In genomic region chr2:237556773-237557632, GRCh38 we compare ENCODE assay signal across 8 cellular contexts. TPM values are rescaled to one million over a fixed set of nuclear protein-coding genes. Genes with fewer than 3 reads are reported as not detected.
A peak's percentile ranks its signal among the peaks of the same experiment; 100 is the strongest.
DNase-seq lines count a peak whose midpoint lies in the region; ATAC-seq and TF ChIP-seq lines count a peak whose summit lies in the region.

No MANE protein-coding gene starts in this region.

- H3K27me3 ChIP-seq in brain microvascular endothelial cell (replicated peaks), result no peaks in the 10 kb centered on the region

- intact Hi-C loops in mucosa of descending colon (cut with DNase I, micrococcal nuclease), result no loop called here

- H3K27ac Mint-ChIP-seq in activated naive CD4-positive, alpha-beta T cell treated with anti-CD3 and anti-CD28 coated beads, Interleukin-2, amount 50 U/mL, for 72 hours, result peak overlapping the region in 1 of 2 donors; percentile 65

- H3K9me3 ChIP-seq in mucosa of descending colon, result peaks cover 10% of the 10 kb centered on the region

- H3K4me1 ChIP-seq in mucosa of descending colon (ENCODE audit: low read depth), result no peaks in the 10 kb centered on the region

- no peak overlapping the region for H3K4me3 ChIP-seq in GM12864 (ENCODE audit: low read depth, low read length)
- H3K4me3 ChIP-seq in brain microvascular endothelial cell (ENCODE audit: low read depth, low read length), result no peak overlapping the region
- H3K4me3 ChIP-seq in mucosa of descending colon, result no peak overlapping the region

- peak; percentile 71 for DNase-seq in GM12864 (ENCODE audit: low read depth)
- DNase-seq in activated naive CD4-positive, alpha-beta T cell treated with anti-CD3 and anti-CD28 coated beads, Interleukin-2, amount 50 U/mL, for 72 hours (ENCODE audit: low spot score in 2 of 2), result peak in 1 of 2 donors; percentile 48
- DNase-seq in brain microvascular endothelial cell, result no peak
- no peak for DNase-seq in NCI-H146 (lab: John Stamatoyannopoulos, UW)
- no peak for DNase-seq in mucosa of descending colon
- no peak for DNase-seq in epidermal melanocyte (ENCODE audit: insufficient read length, low spot score)

- TF ChIP-seq CTCF in GM12864 (IDR thresholded peaks at IDR 0.05; ENCODE audit: low read depth, low read length, missing control alignments) (no peak), brain microvascular endothelial cell (IDR thresholded peaks at IDR 0.05; ENCODE audit: low read depth, low read length, missing control alignments) (no peak), mucosa of descending colon (IDR thresholded peaks at IDR 0.05) (no peak)

- ATAC-seq in GM19468 (IDR thresholded peaks at IDR 0.05; ENCODE audit: extremely low read depth, unreplicated experiment) (peak; percentile 90), HG03196 (IDR thresholded peaks at IDR 0.05; ENCODE audit: unreplicated experiment) (peak; percentile 91), mucosa of descending colon (no peak)
- peak; percentile 97 to 98 for ATAC-seq in activated naive CD4-positive, alpha-beta T cell treated with anti-CD3 and anti-CD28 coated beads, Interleukin-2, amount 50 U/mL, for 72 hours

- peaks cover 0 to 6% of the 10 kb centered on the region in 2 donors for H3K36me3 Mint-ChIP-seq in activated naive CD4-positive, alpha-beta T cell treated with anti-CD3 and anti-CD28 coated beads, Interleukin-2, amount 50 U/mL, for 72 hours

- H3K27ac ChIP-seq in brain microvascular endothelial cell, result no peak overlapping the region

- peaks cover 3 to 5% of the 10 kb centered on the region in 2 donors for H3K9me3 Mint-ChIP-seq in activated naive CD4-positive, alpha-beta T cell treated with anti-CD3 and anti-CD28 coated beads, Interleukin-2, amount 50 U/mL, for 72 hours

- H3K36me3 ChIP-seq in brain microvascular endothelial cell (replicated peaks) (peaks cover 48% of the 10 kb centered on the region), mucosa of descending colon (ENCODE audit: low read depth) (no peaks in the 10 kb centered on the region)

- in situ Hi-C loops in brain microvascular endothelial cell (cut with HindIII; ENCODE audit: low pct_ligation_motif_present, low sequenced_read_pairs), result no loop called here

RNA-seq across cellular contexts. Expression of gene PRLH, which starts 9.4 kb away (rescaled TPM):
- not detected for total RNA-seq in activated naive CD4-positive, alpha-beta T cell treated with anti-CD3 and anti-CD28 coated beads, Interleukin-2, amount 50 U/mL, for 72 hours
- not detected for total RNA-seq in mucosa of descending colon

RNA-seq across cellular contexts. Expression of gene RAB17, which starts 33.5 kb away (rescaled TPM):
- under 1 TPM in 1 of 2 donors, not detected in 1; 0.88 TPM for total RNA-seq in activated naive CD4-positive, alpha-beta T cell treated with anti-CD3 and anti-CD28 coated beads, Interleukin-2, amount 50 U/mL, for 72 hours
- 10 to 100 TPM; 25.8 to 95.2 (median 62.8) TPM for total RNA-seq in mucosa of descending colon

Comparison
In these comparisons a context has a peak if more than half of its experiments do, and no peak if none do; other contexts are left out.
1. RNA of gene RAB17, which starts 33.5 kb away (total RNA-seq): 25.8 to 95.2 TPM in mucosa of descending colon; 0.88 TPM in activated naive CD4-positive, alpha-beta T cell treated with anti-CD3 and anti-CD28 coated beads, Interleukin-2, amount 50 U/mL, for 72 hours; every median in the first group is over 10 times any median in the second.